ENCODE assay signal across 28 cellular contexts in the genomic region with DNA sequence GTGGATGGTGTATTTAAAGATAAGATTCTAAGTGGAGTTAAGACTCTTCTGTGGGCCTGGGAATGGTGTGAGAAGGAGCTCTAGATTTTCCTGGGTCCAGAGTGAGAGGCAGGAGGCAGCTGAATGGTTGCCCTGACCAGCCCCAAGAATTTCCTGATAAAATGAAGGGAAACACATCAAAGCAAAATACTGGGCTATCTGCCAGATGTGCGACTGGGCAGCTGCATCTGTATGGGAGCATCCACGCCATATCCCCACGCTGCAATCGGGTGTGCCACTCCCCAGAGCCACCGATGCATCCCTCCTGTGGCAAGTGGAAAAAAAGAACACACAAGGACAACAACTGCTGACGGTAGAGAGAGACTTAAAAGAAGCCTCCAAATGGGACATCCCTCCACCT.
"Had no signal": no experiment of that assay in that cellular context is flagged by ENCODE, and none has a peak within 500 bp of the region (broad histone marks: within the 10 kb centered on the region; RNA-seq: fewer than 3 reads in every experiment).

No MANE protein-coding gene starts in this region.

- H3K27me3 Mint-ChIP-seq: activated CD4-positive, alpha-beta T cell treated with anti-CD3 and anti-CD28 coated beads, Interleukin-2, amount 10 ng/mL, durations not matched to agents 24 days and 14 days; activated CD8-positive, alpha-beta T cell treated with anti-CD3 and anti-CD28 coated beads for 36 hours; activated naive CD4-positive, alpha-beta T cell treated with anti-CD3 and anti-CD28 coated beads, Interleukin-2, amount 50 U/mL, for 24 hours; activated T-helper 17 cell treated with anti-CD3 and anti-CD28 coated beads, Interleukin-2, amount 50 U/mL, for 72 hours; brain had no signal

- H3K27ac ChIP-seq: SJSA1 had no signal

- H3K4me1 ChIP-seq: SJSA1 had no signal

- H3K9me3 ChIP-seq: SJSA1 had no signal

- H3K4me1 Mint-ChIP-seq: activated naive CD4-positive, alpha-beta T cell treated with anti-CD3 and anti-CD28 coated beads, Interleukin-2, amount 50 U/mL, for 24 hours had no signal

- H3K4me3 Mint-ChIP-seq: activated CD4-positive, alpha-beta T cell treated with anti-CD3 and anti-CD28 coated beads, Interleukin-2, amount 10 ng/mL, durations not matched to agents 24 days and 14 days; activated CD8-positive, alpha-beta T cell treated with anti-CD3 and anti-CD28 coated beads for 36 hours; activated naive CD4-positive, alpha-beta T cell treated with anti-CD3 and anti-CD28 coated beads, Interleukin-2, amount 50 U/mL, for 24 hours; activated T-cell treated with anti-CD3 and anti-CD28 coated beads, Interleukin-2, amount 50 U/mL, for 72 hours; activated T-helper 17 cell treated with anti-CD3 and anti-CD28 coated beads, Interleukin-2, amount 50 U/mL, for 72 hours; brain; T-helper 2 cell treated with Interferon-gamma antibody and Interleukin-4, amounts not matched to agents 5 μg/mL and 100 μg/mL, for 36 hours had no signal

- H3K36me3 ChIP-seq: SJSA1 had no signal

- H3K27me3 ChIP-seq: SJSA1 had no signal

- H3K27ac Mint-ChIP-seq: activated CD4-positive, alpha-beta T cell treated with anti-CD3 and anti-CD28 coated beads, Interleukin-2, amount 10 ng/mL, durations not matched to agents 24 days and 14 days; activated CD8-positive, alpha-beta T cell treated with anti-CD3 and anti-CD28 coated beads for 36 hours; activated naive CD4-positive, alpha-beta T cell treated with anti-CD3 and anti-CD28 coated beads, Interleukin-2, amount 50 U/mL, for 24 hours; activated T-cell treated with anti-CD3 and anti-CD28 coated beads, Interleukin-2, amount 50 U/mL, for 72 hours; activated T-helper 17 cell treated with anti-CD3 and anti-CD28 coated beads, Interleukin-2, amount 50 U/mL, for 72 hours; brain; T-helper 2 cell treated with Interferon-gamma antibody and Interleukin-4, amounts not matched to agents 5 μg/mL and 100 μg/mL, for 36 hours had no signal

- H3K4me3 ChIP-seq: K562, SJSA1 had no signal

- ATAC-seq: activated CD8-positive, alpha-beta T cell treated with anti-CD3 and anti-CD28 coated beads for 36 hours; activated T-cell treated with anti-CD3 and anti-CD28 coated beads, Interleukin-2, amount 50 U/mL, for 72 hours; activated T-helper 17 cell treated with anti-CD3 and anti-CD28 coated beads, Interleukin-2, amount 50 U/mL, for 72 hours; K562; Panc1 had no signal

- H3K9me3 Mint-ChIP-seq: activated CD8-positive, alpha-beta T cell treated with anti-CD3 and anti-CD28 coated beads for 36 hours; activated naive CD4-positive, alpha-beta T cell treated with anti-CD3 and anti-CD28 coated beads, Interleukin-2, amount 50 U/mL, for 24 hours; activated T-cell treated with anti-CD3 and anti-CD28 coated beads, Interleukin-2, amount 50 U/mL, for 72 hours; brain had no signal

- DNase-seq: activated CD4-positive, alpha-beta T cell treated with anti-CD3 and anti-CD28 coated beads, Interleukin-2, amount 10 ng/mL, durations not matched to agents 24 days and 14 days; activated CD4-positive, alpha-beta T cell treated with anti-CD3 and anti-CD28 coated beads, Interleukin-2, amount 50 U/mL, for 4 hours; activated CD8-positive, alpha-beta T cell treated with anti-CD3 and anti-CD28 coated beads for 36 hours; activated effector memory CD4-positive, alpha-beta T cell treated with anti-CD3 and anti-CD28 coated beads, Interleukin-2, amount 50 U/mL, for 16 hours; activated naive CD4-positive, alpha-beta T cell; activated T-cell treated with anti-CD3 and anti-CD28 coated beads, Interleukin-2, amount 50 U/mL, for 1 hour; activated T-cell treated with anti-CD3 and anti-CD28 coated beads, Interleukin-2, amount 50 U/mL, for 72 hours; anterior cingulate cortex; caudate nucleus; cerebellar nuclear complex; NCI-H1105; NCI-H1417 treated with DMSO at 0.1 percent for 48 hours; NCI-H187 treated with DMSO at 0.1 percent for 48 hours; NCI-H2081; NCI-H2171 treated with DMSO at 0.1 percent for 48 hours; NCI-H2227 treated with DMSO at 0.1 percent for 48 hours; NCI-H446; NCI-H510A treated with DMSO at 0.1 percent for 48 hours; NCI-H526 treated with DMSO at 0.1 percent for 48 hours; NCI-H774; SHP77 had no signal
